1 cellular context compared by ENCODE assay signal in genomic region chr1:25760871-25761270, GRCh38.
TF ChIP-seq lines count a peak whose summit lies in the region.

No MANE protein-coding gene starts in this region.

TF ChIP-seq in K562, 482 proteins besides CTCF, POLR2A, EP300 and RAD21 (continued from another document and continues in another):
- TF ChIP-seq ZMIZ1 (IDR thresholded peaks at IDR 0.05; ENCODE audit: low read depth in 2 of 2, low read length in 2 of 2) (peak in 1 of 2 experiments; percentile 88; a peak in 2 of 4 replicates), MXD1 (CRISPR knock-in tag; IDR thresholded peaks at IDR 0.05; ENCODE audit: borderline replicate concordance, poor library complexity, severe bottlenecking) (no peak), XRCC3 (IDR thresholded peaks at IDR 0.05) (no peak), NRF1 (conservative IDR thresholded peaks at IDR 0.05 in 1 of 2, IDR thresholded peaks at IDR 0.05 in 1 of 2) (no peak), NFXL1 (CRISPR knock-in tag; IDR thresholded peaks at IDR 0.05) (no peak), GABPA (tag; conservative IDR thresholded peaks at IDR 0.05; ENCODE audit: low read depth) (no peak), NR2C2 (CRISPR knock-in tag; IDR thresholded peaks at IDR 0.05) (no peak), NR2C2 (tag; IDR thresholded peaks at IDR 0.05) (no peak), USF1 (CRISPR knock-in tag; IDR thresholded peaks at IDR 0.05) (0 out of 2 replicates have a peak, but pooled peaks have one; percentile 15), BRCA1 (IDR thresholded peaks at IDR 0.05) (no peak), BRCA1 (CRISPR knock-in tag; IDR thresholded peaks at IDR 0.05) (no peak), BACH1 (tag; IDR thresholded peaks at IDR 0.05) (peak; percentile 67; the same call in 1 of the 2 replicates), EP400 (IDR thresholded peaks at IDR 0.05) (no peak), ZNF408 (CRISPR knock-in tag; IDR thresholded peaks at IDR 0.05; ENCODE audit: low read depth) (no peak), ZNF121 (CRISPR knock-in tag; conservative IDR thresholded peaks at IDR 0.05) (no peak), ZNF184 (CRISPR knock-in tag; IDR thresholded peaks at IDR 0.05) (no peak), ILK (tag; IDR thresholded peaks at IDR 0.05; ENCODE audit: borderline replicate concordance, low read depth) (no peak), CREB3 (tag; conservative IDR thresholded peaks at IDR 0.05; ENCODE audit: low read depth) (0 out of 2 replicates have a peak, but pooled peaks have one; percentile 22), SREBF2 (CRISPR knock-in tag; IDR thresholded peaks at IDR 0.05) (no peak), CC2D1A (IDR thresholded peaks at IDR 0.05) (peak; percentile 78), NKRF (IDR thresholded peaks at IDR 0.05; ENCODE audit: borderline replicate concordance) (no peak), RNF219 (CRISPR knock-in tag; IDR thresholded peaks at IDR 0.05) (no peak), ZNF3 (CRISPR knock-in tag; IDR thresholded peaks at IDR 0.05) (no peak), THRAP3 (IDR thresholded peaks at IDR 0.05; ENCODE audit: borderline replicate concordance) (no peak), ZNF695 (CRISPR knock-in tag; IDR thresholded peaks at IDR 0.05) (no peak), SP1 (CRISPR knock-in tag; IDR thresholded peaks at IDR 0.05) (no peak), ARID2 (IDR thresholded peaks at IDR 0.05) (no peak), RBFOX2 (IDR thresholded peaks at IDR 0.05; ENCODE audit: low read depth, low read length) (no peak), CREB1 (IDR thresholded peaks at IDR 0.05) (no peak), CREB1 (CRISPR knock-in tag; IDR thresholded peaks at IDR 0.05) (no peak), ETV5 (CRISPR knock-in tag; IDR thresholded peaks at IDR 0.05; ENCODE audit: low read depth) (no peak), RFX1 (IDR thresholded peaks at IDR 0.05) (no peak), RCOR1 (IDR thresholded peaks at IDR 0.05; ENCODE audit: borderline replicate concordance in 1 of 2, low read depth in 2 of 2, low read length in 2 of 2) (peak; percentile 92 to 99), ATF2 (CRISPR knock-in tag; IDR thresholded peaks at IDR 0.05) (no peak), TARDBP (IDR thresholded peaks at IDR 0.05) (no peak), ZFP30 (CRISPR knock-in tag; IDR thresholded peaks at IDR 0.05; ENCODE audit: borderline replicate concordance) (no peak), MLX (CRISPR knock-in tag; conservative IDR thresholded peaks at IDR 0.05) (no peak), ZNF780A (CRISPR knock-in tag; IDR thresholded peaks at IDR 0.05) (no peak), ZNF24 (IDR thresholded peaks at IDR 0.05) (no peak), CBX5 (IDR thresholded peaks at IDR 0.05; ENCODE audit: borderline replicate concordance, low read depth) (no peak), FIP1L1 (IDR thresholded peaks at IDR 0.05; ENCODE audit: low read depth, low read length, poor library complexity, severe bottlenecking) (no peak), ZNF282 (CRISPR knock-in tag; IDR thresholded peaks at IDR 0.05) (no peak), TRIM25 (IDR thresholded peaks at IDR 0.05; ENCODE audit: borderline replicate concordance) (no peak), NR2F6 (CRISPR knock-in tag; IDR thresholded peaks at IDR 0.05) (no peak), ZNF324 (CRISPR knock-in tag; IDR thresholded peaks at IDR 0.05) (no peak), STAT5A (IDR thresholded peaks at IDR 0.05; ENCODE audit: borderline replicate concordance, low read length) (peak; percentile 89), SIN3B (IDR thresholded peaks at IDR 0.05; ENCODE audit: low read depth) (no peak), CBX1 (IDR thresholded peaks at IDR 0.05; ENCODE audit: low read depth) (no peak), ZBTB43 (CRISPR knock-in tag; IDR thresholded peaks at IDR 0.05) (no peak), ZNF277 (CRISPR knock-in tag; IDR thresholded peaks at IDR 0.05; ENCODE audit: borderline replicate concordance) (no peak), BCOR (IDR thresholded peaks at IDR 0.05) (peak; percentile 85), KAT8 (IDR thresholded peaks at IDR 0.05; ENCODE audit: low read depth) (no peak), ZFP91 (CRISPR knock-in tag; IDR thresholded peaks at IDR 0.05) (no peak)
